35 cellular contexts compared by ENCODE assay signal in the genomic region with DNA sequence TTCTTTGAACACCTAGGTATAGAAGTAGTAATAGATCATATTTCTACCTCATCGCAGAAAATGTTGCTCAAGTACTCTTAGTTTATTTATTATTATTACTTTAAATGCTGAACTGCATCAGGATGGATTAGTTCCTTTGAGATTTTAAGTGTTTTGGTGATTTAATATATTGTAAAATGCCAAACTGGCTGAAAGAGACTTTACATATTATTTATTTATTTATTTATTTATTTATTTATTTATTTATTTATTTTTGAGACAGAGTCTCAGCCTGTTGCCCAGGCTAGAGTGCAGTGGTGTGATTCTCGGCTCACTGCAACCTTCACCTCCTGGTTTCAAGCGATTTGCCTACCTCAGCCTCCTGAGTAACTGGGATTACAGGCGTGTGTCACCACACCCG.
"Had no signal": no experiment of that assay in that cellular context is flagged by ENCODE, and none has a peak within 500 bp of the region (broad histone marks: within the 10 kb centered on the region; RNA-seq: fewer than 3 reads in every experiment).

No MANE protein-coding gene starts in this region.

- H3K27me3 ChIP-seq: MG63 had no signal

- DNase-seq: Karpas-422, Kasumi-1, MG63, MM.1S, MV-4-11, NCI-H1048, NCI-H1092, NCI-H1092 treated with DMSO at 0.1 percent for 48 hours, NCI-H1105, NCI-H1105 treated with DMSO at 0.1 percent for 48 hours, NCI-H1417, NCI-H1417 treated with DMSO at 0.1 percent for 48 hours, NCI-H1436, NCI-H1436 treated with DMSO at 0.1 percent for 48 hours, NCI-H146, NCI-H1694, NCI-H1694 treated with DMSO at 0.1 percent for 48 hours, NCI-H187 treated with DMSO at 0.1 percent for 48 hours, NCI-H1930, NCI-H2029, NCI-H2029 treated with DMSO at 0.1 percent for 48 hours, NCI-H2081, NCI-H2081 treated with DMSO at 0.1 percent for 48 hours, NCI-H2107, NCI-H2171, NCI-H2171 treated with DMSO at 0.1 percent for 48 hours, NCI-H2227 treated with DMSO at 0.1 percent for 48 hours, NCI-H226, NCI-H345, NCI-H446, NCI-H446 treated with DMSO at 0.1 percent for 48 hours, NCI-H510A, NCI-H510A treated with DMSO at 0.1 percent for 48 hours, NCI-H524, NCI-H524 treated with DMSO at 0.1 percent for 48 hours had no signal

- H3K9me3 ChIP-seq: MG63 had no signal

- H3K4me3 ChIP-seq: MG63 had no signal
